8 cellular contexts compared by ENCODE assay signal in genomic region chr11:76236092-76237026, GRCh38. TPM values are rescaled to one million over a fixed set of nuclear protein-coding genes. Genes with fewer than 3 reads are reported as not detected.
DNase-seq lines count a peak whose midpoint lies in the region; ATAC-seq and TF ChIP-seq lines count a peak whose summit lies in the region.

No MANE protein-coding gene starts in this region.

- H3K4me1 ChIP-seq in mucosa of stomach (ENCODE audit: control insufficient read depth, insufficient read depth, low read length) (peaks cover 11% of the 10 kb centered on the region), stomach (peaks cover 9 to 27% (median 21%) of the 10 kb centered on the region in 4 donors)

- H3K27me3 Mint-ChIP-seq in activated CD8-positive, alpha-beta T cell treated with anti-CD3 and anti-CD28 coated beads, Interleukin-2, amount 10 ng/mL, durations not matched to agents 7 days and 5 days (ENCODE audit: low read depth), result peaks cover 6% of the 10 kb centered on the region

- peak; percentile 7 for ATAC-seq in HG02623 (IDR thresholded peaks at IDR 0.05; ENCODE audit: unreplicated experiment)
- ATAC-seq in activated CD8-positive, alpha-beta T cell treated with anti-CD3 and anti-CD28 coated beads, Interleukin-2, amount 10 ng/mL, durations not matched to agents 7 days and 5 days, result peak; percentile 7
- no peak for ATAC-seq in HG03571 (IDR thresholded peaks at IDR 0.05; ENCODE audit: unreplicated experiment)

- CTCF ChIA-PET in activated CD8-positive, alpha-beta T cell treated with anti-CD3 and anti-CD28 coated beads, Interleukin-2, amount 10 ng/mL, durations not matched to agents 7 days and 5 days (lab: Charles Lee), result interaction anchor here (6.0 kb wide), 1 partner anchor 27 kb away, joined by 72 read pairs; the partner anchor contains the start of gene WNT11

- H3K4me3 ChIP-seq in epithelial cell of esophagus (ENCODE audit: low read length), result peak overlapping the region; percentile 76
- H3K4me3 ChIP-seq in mucosa of stomach (ENCODE audit: low read length), result peak overlapping the region; percentile 60
- peak overlapping the region; percentile 80 to 97 (median 91) for H3K4me3 ChIP-seq in stomach

- H3K9me3 Mint-ChIP-seq in activated CD8-positive, alpha-beta T cell treated with anti-CD3 and anti-CD28 coated beads, Interleukin-2, amount 10 ng/mL, durations not matched to agents 7 days and 5 days (ENCODE audit: insufficient read depth), result no peaks in the 10 kb centered on the region

- DNase-seq in GM03348 (ENCODE audit: low spot score) (peak; percentile 81), NCI-H2227 treated with DMSO at 0.1 percent for 48 hours (lab: John Stamatoyannopoulos, UW) (peak; percentile 89), epithelial cell of esophagus (ENCODE audit: low read depth) (peak; percentile 57), stomach (peak; percentile 51)
- peak; percentile 55 for DNase-seq in activated CD8-positive, alpha-beta T cell treated with anti-CD3 and anti-CD28 coated beads, Interleukin-2, amount 10 ng/mL, durations not matched to agents 7 days and 5 days

- POLR2A ChIA-PET in activated CD8-positive, alpha-beta T cell treated with anti-CD3 and anti-CD28 coated beads, Interleukin-2, amount 10 ng/mL, durations not matched to agents 7 days and 5 days (lab: Charles Lee), result interaction anchor here (1.2 to 2.3 kb wide), 2 partner anchors 28 to 52 kb away, joined by 6 to 10 read pairs; no protein-coding TSS in a partner anchor

- H3K27me3 ChIP-seq in mucosa of stomach (ENCODE audit: control insufficient read depth, insufficient read depth, low read length) (peaks cover 3% of the 10 kb centered on the region), stomach (no peaks in the 10 kb centered on the region)

- peak overlapping the region; percentile 64 to 90 (median 86) for H3K27ac ChIP-seq in stomach

- intact Hi-C loops in stomach (cut with DNase I; ENCODE audit: low total_unique reads), result no loop called here

- H3K36me3 Mint-ChIP-seq in activated CD8-positive, alpha-beta T cell treated with anti-CD3 and anti-CD28 coated beads, Interleukin-2, amount 10 ng/mL, durations not matched to agents 7 days and 5 days (ENCODE audit: low read depth), result peaks cover 5% of the 10 kb centered on the region

- H3K9me3 ChIP-seq in mucosa of stomach (ENCODE audit: control insufficient read depth, low read length) (no peaks in the 10 kb centered on the region), stomach (no peaks in the 10 kb centered on the region)

- WGBS in stomach, 5 donors, result 5 to 9% (median 7%) methylated on average over 33 to 44 of the region's 44 CpGs

- H3K36me3 ChIP-seq in mucosa of stomach (ENCODE audit: control insufficient read depth, insufficient read depth, low read length) (no peaks in the 10 kb centered on the region), stomach (no peaks in the 10 kb centered on the region)

- H3K4me3 Mint-ChIP-seq in activated CD8-positive, alpha-beta T cell treated with anti-CD3 and anti-CD28 coated beads, Interleukin-2, amount 10 ng/mL, durations not matched to agents 7 days and 5 days, result peak overlapping the region; percentile 78

- TF ChIP-seq EP300 in stomach (IDR thresholded peaks at IDR 0.05), result no peak

- no peak for TF ChIP-seq CTCF in epithelial cell of esophagus (IDR thresholded peaks at IDR 0.05; ENCODE audit: insufficient read depth, low read depth, low read length, missing control alignments)
- TF ChIP-seq CTCF in stomach (IDR thresholded peaks at IDR 0.05), result no peak

- peak overlapping the region; percentile 90 for H3K27ac Mint-ChIP-seq in activated CD8-positive, alpha-beta T cell treated with anti-CD3 and anti-CD28 coated beads, Interleukin-2, amount 10 ng/mL, durations not matched to agents 7 days and 5 days

- peak overlapping the region; percentile 68 for H3K9ac ChIP-seq in mucosa of stomach (ENCODE audit: low read length)

- TF ChIP-seq POLR2A in stomach (IDR thresholded peaks at IDR 0.05), result no peak

- peaks cover 55% of the 10 kb centered on the region for H3K4me1 Mint-ChIP-seq in activated CD8-positive, alpha-beta T cell treated with anti-CD3 and anti-CD28 coated beads, Interleukin-2, amount 10 ng/mL, durations not matched to agents 7 days and 5 days (ENCODE audit: low read depth)

RNA-seq across cellular contexts. Expression of gene WNT11, which starts 30.1 kb away (rescaled TPM):
- total RNA-seq in activated CD8-positive, alpha-beta T cell treated with anti-CD3 and anti-CD28 coated beads, Interleukin-2, amount 10 ng/mL, durations not matched to agents 7 days and 5 days, result under 1 TPM; 0.26 to 0.83 TPM
- 10 to 100 TPM in 2 of 5 donors, 1 to 10 TPM in 1, not detected in 2; 1.8 to 96.7 (median 34.4) TPM for total RNA-seq in stomach
- under 1 TPM; 0.12 to 0.76 (median 0.30) TPM for polyA plus RNA-seq in stomach
